In genomic region chr12:63124778-63125177, GRCh38 we compare ENCODE assay signal across 26 cellular contexts. TPM values are rescaled to one million over a fixed set of nuclear protein-coding genes. Genes with fewer than 3 reads are reported as not detected.
A peak's percentile ranks its signal among the peaks of the same experiment; 100 is the strongest.
DNase-seq lines count a peak whose midpoint lies in the region; ATAC-seq and TF ChIP-seq lines count a peak whose summit lies in the region.
"Had no signal": no experiment of that assay in that cellular context is flagged by ENCODE, and none has a peak within 500 bp of the region (broad histone marks: within the 10 kb centered on the region; RNA-seq: fewer than 3 reads in every experiment).

No MANE protein-coding gene starts in this region.

- intact Hi-C loops in mucosa of descending colon (cut with DNase I, micrococcal nuclease) = no loop called here

- peak; percentile 26 for DNase-seq in AG20443 (ENCODE audit: low spot score)
- DNase-seq in LHCN-M2 (ENCODE audit: low read depth) = peak; percentile 1
- DNase-seq in fibroblast of peridontal ligament (ENCODE audit: extremely low read depth) = peak; percentile 49
- peak; percentile 32 for DNase-seq in renal cortical epithelial cell (ENCODE audit: low read depth)
- no peak for DNase-seq in mucosa of descending colon
- DNase-seq in GOT3 (lab: John Stamatoyannopoulos, UW) = no peak
- DNase-seq in T1000 (lab: John Stamatoyannopoulos, UW) = no peak
- DNase-seq: Calu3; CD8-positive, alpha-beta memory T cell; DMS153; H7; KBM-7; NCI-H1092 treated with DMSO at 0.1 percent for 48 hours; NCI-H1436 treated with DMSO at 0.1 percent for 48 hours; NCI-H1930; NCI-H2171; NCI-H345; NCI-H524 treated with DMSO at 0.1 percent for 48 hours; NCI-H82; PC-3; SHP77; SW 1271 had no signal

- ATAC-seq in mucosa of descending colon (no peak), HG02970 (IDR thresholded peaks at IDR 0.05; ENCODE audit: low FRiP score, unreplicated experiment) (no peak)
- ATAC-seq: PC-3 had no signal

- no peaks in the 10 kb centered on the region for H3K36me3 ChIP-seq in mucosa of descending colon (ENCODE audit: low read depth)

- no peak for TF ChIP-seq CTCF in mucosa of descending colon (IDR thresholded peaks at IDR 0.05)

- no peak overlapping the region for H3K4me3 ChIP-seq in mucosa of descending colon
- H3K4me3 ChIP-seq: SK-N-MC had no signal

- no peaks in the 10 kb centered on the region for H3K4me1 ChIP-seq in mucosa of descending colon (ENCODE audit: low read depth)

- H3K9me3 ChIP-seq in mucosa of descending colon = no peaks in the 10 kb centered on the region

RNA-seq across cellular contexts. Expression of gene AVPR1A, which starts 26.2 kb away (rescaled TPM):
- total RNA-seq in LHCN-M2 (2014; rRNA removed) (not detected in 2 replicates), renal cortical epithelial cell (0.05 and 0.69 TPM in 2 replicates), mucosa of descending colon (1 to 10 TPM in 1 of 3 donors, under 1 TPM in 2; 0.32 to 1.1 (median 0.63) TPM)
- not detected for polyA plus RNA-seq in LHCN-M2 (2012)
- total RNA-seq: CD8-positive, alpha-beta memory T cell; HT1080; PC-3; RPMI7951 had no signal
- polyA plus RNA-seq: CD8-positive, alpha-beta memory T cell had no signal

Comparison
In these comparisons a context has a peak if more than half of its experiments do, and no peak if none do; other contexts are left out.
1. DNase-seq: peak in AG20443 (single experiment), LHCN-M2 (single experiment), fibroblast of peridontal ligament (single experiment) and renal cortical epithelial cell (single experiment); none in mucosa of descending colon (0 of 3), GOT3 (single experiment) and T1000 (single experiment).